In the genomic region with DNA sequence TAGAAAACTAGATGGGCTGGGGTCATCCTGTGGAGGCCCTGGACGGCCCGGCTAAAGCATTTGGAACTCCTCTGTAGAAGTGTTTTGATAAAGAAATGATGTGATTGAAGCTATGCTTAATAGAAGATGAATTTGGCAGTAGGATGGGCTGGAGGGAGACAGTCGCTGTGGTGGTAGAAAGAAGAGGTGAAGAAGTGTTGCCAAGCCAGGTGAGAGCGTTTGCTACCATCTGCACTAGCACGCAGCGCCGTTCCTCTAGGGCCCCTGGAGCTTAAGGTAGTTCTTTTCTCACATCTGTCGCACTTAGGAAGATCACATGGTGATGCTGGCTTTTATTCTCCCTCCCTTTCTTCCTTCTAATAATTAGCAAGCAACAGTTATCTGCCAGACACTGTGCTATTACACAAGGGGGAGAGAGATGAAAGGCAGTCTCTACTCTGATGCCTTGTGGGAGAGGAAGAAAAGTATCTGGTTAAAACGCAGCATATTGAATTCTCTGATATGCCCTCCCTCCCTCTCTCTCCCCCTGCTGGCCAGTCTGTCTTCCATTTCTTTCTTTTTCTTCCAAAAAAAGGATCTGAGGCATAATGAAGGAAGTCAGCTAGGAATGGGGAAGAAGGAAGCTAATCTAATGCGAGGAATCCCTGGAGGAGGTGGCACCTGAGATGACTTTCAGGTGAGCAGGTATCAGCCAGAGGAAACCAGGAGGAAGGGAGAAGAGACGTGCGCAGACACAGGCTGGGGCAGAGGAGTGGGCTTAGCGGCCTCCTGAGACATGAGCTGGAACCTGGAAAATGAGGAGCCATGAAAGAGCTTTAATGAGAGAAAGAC, we compare ENCODE assay signal across 1 cellular context.
TF ChIP-seq lines count a peak whose summit lies in the region.

No MANE protein-coding gene starts in this region.

TF ChIP-seq in endothelial cell of umbilical vein, 7 proteins besides CTCF, POLR2A, EP300 and RAD21 (continued from another document):
- no peak for TF ChIP-seq JUN (IDR thresholded peaks at IDR 0.05; ENCODE audit: borderline replicate concordance, insufficient read depth, insufficient read length, low read depth)
